Comparison of ENCODE assay signal across 1 cellular context in genomic region chr3:55647675-55648074, GRCh38.
TF ChIP-seq lines count a peak whose summit lies in the region.

No MANE protein-coding gene starts in this region.

TF ChIP-seq in SK-N-SH treated with all-trans-retinoic acid at 6 μM for 48 hours, 23 proteins besides CTCF, POLR2A, EP300 and RAD21 (continued from another document):
- TF ChIP-seq ARNTL (CRISPR knock-in tag; IDR thresholded peaks at IDR 0.05; ENCODE audit: borderline replicate concordance, low read depth) (no peak), ZC3H10 (CRISPR knock-in tag; IDR thresholded peaks at IDR 0.05) (no peak), ISL1 (CRISPR knock-in tag; IDR thresholded peaks at IDR 0.05) (no peak), PPARA (CRISPR knock-in tag; IDR thresholded peaks at IDR 0.05; ENCODE audit: borderline replicate concordance) (no peak)
